ENCODE assay signal across 9 cellular contexts in genomic region chr7:134995239-134996096, GRCh38. TPM values are rescaled to one million over a fixed set of nuclear protein-coding genes. Genes with fewer than 3 reads are reported as not detected.
DNase-seq lines count a peak whose midpoint lies in the region; ATAC-seq and TF ChIP-seq lines count a peak whose summit lies in the region.
"Had no signal": no experiment of that assay in that cellular context is flagged by ENCODE, and none has a peak within 500 bp of the region (broad histone marks: within the 10 kb centered on the region; RNA-seq: fewer than 3 reads in every experiment).

No MANE protein-coding gene starts in this region.

- no peaks in the 10 kb centered on the region for H3K9me3 ChIP-seq in liver (ENCODE audit: control insufficient read depth in 4 of 4, low read length in 3 of 4)

- H3K27ac ChIP-seq in liver (ENCODE audit: low read depth in 1 of 2, low read length in 2 of 2) = no peak overlapping the region

- no peaks in the 10 kb centered on the region for H3K4me1 Mint-ChIP-seq in CD14-positive monocyte

- peak; percentile 36 for ATAC-seq in GM19467 (IDR thresholded peaks at IDR 0.05; ENCODE audit: unreplicated experiment)
- peak; percentile 61 for ATAC-seq in HG03354 (IDR thresholded peaks at IDR 0.05; ENCODE audit: poor library complexity, severe bottlenecking, unreplicated experiment)
- ATAC-seq in GM19328 (IDR thresholded peaks at IDR 0.05; ENCODE audit: unreplicated experiment) = no peak

- no peak for TF ChIP-seq RAD21 in liver (IDR thresholded peaks at IDR 0.05)

- no peak for TF ChIP-seq CTCF in GM12864 (IDR thresholded peaks at IDR 0.05; ENCODE audit: low read depth, low read length, missing control alignments)
- no peak for TF ChIP-seq CTCF in liver (IDR thresholded peaks at IDR 0.05; ENCODE audit: low read depth, low read length, missing input control)
- TF ChIP-seq CTCF in CD14-positive monocyte (IDR thresholded peaks at IDR 0.05) = no peak

- H3K9me3 Mint-ChIP-seq in CD14-positive monocyte = peaks cover 0 to 2% (median 0%) of the 10 kb centered on the region in 7 donors

- no peak overlapping the region; the same call in 1 of the 2 replicates for H3K4me3 ChIP-seq in GM12864 (ENCODE audit: low read depth, low read length)
- no peak overlapping the region for H3K4me3 ChIP-seq in liver (ENCODE audit: low read depth in 1 of 3, low read length in 3 of 3)
- H3K4me3 ChIP-seq: skin epidermis had no signal

- H3K27ac Mint-ChIP-seq in CD14-positive monocyte = peak overlapping the region in 1 of 7 donors; percentile 1

- no peaks in the 10 kb centered on the region for H3K27me3 Mint-ChIP-seq in CD14-positive monocyte (ENCODE audit: low read depth in 3 of 3)

- H3K27me3 ChIP-seq in liver (ENCODE audit: control insufficient read depth in 4 of 4, insufficient read depth in 4 of 4, low read length in 3 of 4) = no peaks in the 10 kb centered on the region

- DNase-seq in GM12864 (ENCODE audit: low read depth) (peak; percentile 57), hypothalamus (lab: John Stamatoyannopoulos, UW) (no peak), CD14-positive monocyte (ENCODE audit: low spot score) (no peak), DMS53 (lab: John Stamatoyannopoulos, UW) (no peak)

- peaks cover 3 to 31% (median 18%) of the 10 kb centered on the region in 4 donors for H3K4me1 ChIP-seq in liver (ENCODE audit: control insufficient read depth in 4 of 4, insufficient read depth in 4 of 4, low read length in 3 of 4)

- H3K9ac ChIP-seq in liver (ENCODE audit: low read depth in 1 of 2, low read length in 2 of 2) = no peak overlapping the region

- no peak overlapping the region for H3K4me3 Mint-ChIP-seq in CD14-positive monocyte

- peaks cover 16 to 29% of the 10 kb centered on the region in 2 donors for H3K36me3 Mint-ChIP-seq in CD14-positive monocyte

- WGBS in liver = 65% methylated on average over 6 of the region's 6 CpGs

- peaks cover 0 to 8% (median 2%) of the 10 kb centered on the region in 4 donors for H3K36me3 ChIP-seq in liver (ENCODE audit: control insufficient read depth in 4 of 4, insufficient read depth in 3 of 4, low read depth in 1 of 4, low read length in 3 of 4)

- intact Hi-C loops in CD14-positive monocyte (cut with micrococcal nuclease) = no loop called here

TF ChIP-seq in liver, 16 proteins besides CTCF, POLR2A, EP300 and RAD21:
- TF ChIP-seq HNF4A (conservative IDR thresholded peaks at IDR 0.05) (peak; percentile 10 to 24), HNF4G (IDR thresholded peaks at IDR 0.05) (no peak)

RNA-seq across cellular contexts. Expression of gene AGBL3, which starts 9.2 kb away (rescaled TPM):
- total RNA-seq in liver = 1 to 10 TPM; 1.7 to 2.0 TPM
- polyA plus RNA-seq in liver = 1 to 10 TPM in 1 of 2 donors, under 1 TPM in 1; 0.67 to 3.1 TPM
- polyA plus RNA-seq in CD14-positive monocyte = under 1 TPM; 0.12 to 0.20 TPM
